ENCODE assay signal across 8 cellular contexts in the genomic region with DNA sequence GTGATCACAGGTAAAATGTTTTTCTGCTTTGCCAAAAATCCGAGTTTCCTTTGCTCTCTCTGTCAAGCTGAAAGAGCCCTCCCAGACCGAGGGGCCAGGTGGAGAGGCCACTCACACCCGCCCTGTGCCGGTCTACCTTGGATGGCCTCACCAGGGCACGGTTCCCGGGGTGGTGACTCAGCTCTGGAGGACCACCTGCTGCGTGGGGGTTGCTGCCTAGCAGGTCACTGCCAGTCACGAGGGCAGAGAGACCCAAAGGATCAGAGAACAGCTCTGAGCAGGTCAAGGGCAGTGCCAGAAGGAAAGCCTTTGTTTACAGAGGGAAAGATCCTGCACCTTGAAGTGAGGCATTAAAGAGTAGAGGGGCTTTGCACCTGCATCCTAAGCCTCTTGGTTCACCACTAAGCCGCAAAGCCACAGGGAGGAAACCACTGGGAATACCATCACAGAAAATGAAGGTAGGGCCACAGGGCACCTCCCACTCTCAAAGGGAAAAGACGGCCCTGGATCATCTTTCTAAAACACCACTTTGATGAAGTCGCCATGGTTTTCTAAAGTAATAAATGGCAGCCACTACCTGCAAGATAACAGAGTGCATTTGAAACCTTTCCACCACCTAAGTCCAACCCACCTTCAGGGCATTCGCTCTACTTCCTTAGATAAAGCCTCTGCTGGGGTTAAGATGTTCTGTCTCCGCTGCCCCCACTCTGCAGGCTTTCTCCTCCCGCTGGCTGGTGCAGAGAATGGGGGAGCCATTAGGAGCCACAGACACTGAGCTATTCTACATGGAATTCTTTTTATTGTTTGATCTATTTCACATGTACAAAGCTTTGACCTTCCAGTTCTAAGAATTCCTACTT.
DNase-seq lines count a peak whose midpoint lies in the region; ATAC-seq and TF ChIP-seq lines count a peak whose summit lies in the region.

No MANE protein-coding gene starts in this region.

- H3K4me1 ChIP-seq in PC-3 (ENCODE audit: insufficient read depth, low read length), result peaks cover 86% of the 10 kb centered on the region

- DNase-seq in Daoy (ENCODE audit: low read depth) (peak; percentile 99), PC-3 (peak; percentile 80), myocyte (ENCODE audit: low read depth) (peak; percentile 93), CD1c-positive myeloid dendritic cell (ENCODE audit: extremely low spot score) (no peak)

- H3K27ac ChIP-seq in PC-3 (ENCODE audit: low read length) (peak overlapping the region; percentile 92), cingulate gyrus (ENCODE audit: low read depth, low read length) (peak overlapping the region; percentile 70)

- H3K27me3 ChIP-seq in PC-3 (ENCODE audit: low read length), result no peaks in the 10 kb centered on the region

- peaks cover 37% of the 10 kb centered on the region for H3F3A ChIP-seq in PC-3 (ENCODE audit: low read length, unreplicated experiment)

- H3K9me2 ChIP-seq in PC-3 (replicated peaks; ENCODE audit: low read length), result no peaks in the 10 kb centered on the region

- TF ChIP-seq CTCF in PC-3 (conservative IDR thresholded peaks at IDR 0.05; ENCODE audit: low read depth, low read length), result no peak

- ATAC-seq in PC-3 (peak; percentile 36), GM19397 (IDR thresholded peaks at IDR 0.05; ENCODE audit: unreplicated experiment) (no peak), GM21619 (IDR thresholded peaks at IDR 0.05; ENCODE audit: unreplicated experiment) (no peak), GM21717 (IDR thresholded peaks at IDR 0.05; ENCODE audit: unreplicated experiment) (no peak)

- POLR2A ChIA-PET in PC-3 (lab: Charles Lee; ENCODE audit: unreplicated experiment), result interaction anchor here (0.5 to 0.8 kb wide), 4 partner anchors 19 to 216 kb away, joined by 3 read pairs; no protein-coding TSS in a partner anchor

- H3K79me2 ChIP-seq in PC-3 (ENCODE audit: low read length), result peaks cover 96% of the 10 kb centered on the region

- H3K9me3 ChIP-seq in PC-3 (ENCODE audit: low read length), result no peaks in the 10 kb centered on the region

- H2AFZ ChIP-seq in PC-3 (ENCODE audit: low read length), result no peak overlapping the region

- no peak overlapping the region; the same call in 1 of the 2 replicates for H3K4me3 ChIP-seq in PC-3 (ENCODE audit: low read length)

- CTCF ChIA-PET in PC-3 (lab: Charles Lee), result interaction anchor here (0.6 kb wide), 1 partner anchor 19 kb away, joined by 5 read pairs; no protein-coding TSS in a partner anchor

- intact Hi-C loops in PC-3 (cut with micrococcal nuclease), result loop anchor here (2.0 to 5.0 kb wide), 2 partner anchors 42 to 57 kb away; no protein-coding TSS in a partner anchor

- H3K9ac ChIP-seq in PC-3 (ENCODE audit: low read length), result no peak overlapping the region

- no TSS peak for BruUV-seq in PC-3 (replicated peaks; lab: Mats Ljungman, UMichigan)

- peaks cover 34% of the 10 kb centered on the region for H4K20me1 ChIP-seq in PC-3 (ENCODE audit: low read length)

- H3K36me3 ChIP-seq in PC-3 (ENCODE audit: low read depth, low read length), result peaks cover 67% of the 10 kb centered on the region

- peak overlapping the region; percentile 45 for H3K4me2 ChIP-seq in PC-3 (ENCODE audit: low read length)
